In genomic region chr15:74519311-74519710, GRCh38 we compare ENCODE assay signal across 22 cellular contexts. TPM values are rescaled to one million over a fixed set of nuclear protein-coding genes. Genes with fewer than 3 reads are reported as not detected.
DNase-seq lines count a peak whose midpoint lies in the region; ATAC-seq and TF ChIP-seq lines count a peak whose summit lies in the region.
"Had no signal": no experiment of that assay in that cellular context is flagged by ENCODE, and none has a peak within 500 bp of the region (broad histone marks: within the 10 kb centered on the region; RNA-seq: fewer than 3 reads in every experiment).

No MANE protein-coding gene starts in this region.

- CTCF ChIA-PET in HCT116 (lab: Charles Lee) = no interaction called here

- H2AK5ac ChIP-seq in trophoblast cell (ENCODE audit: low read length) = no peak overlapping the region

- H3K79me1 ChIP-seq in trophoblast cell (ENCODE audit: low read length) = no peaks in the 10 kb centered on the region

- intact Hi-C loops in HCT116 (cut with micrococcal nuclease) (no loop called here), posterior cingulate gyrus (cut with DNase I) (no loop called here)

- H3K4me3 ChIP-seq in HCT116 (replicated peaks in 1 of 2; ENCODE audit: low read depth in 1 of 2, low read length in 2 of 2) (no peak overlapping the region; a peak in 1 of 4 replicates), cardiac fibroblast (replicated peaks in 1 of 2; ENCODE audit: low read depth in 2 of 2, low read length in 2 of 2) (no peak overlapping the region), trophoblast cell (ENCODE audit: low read depth, low read length) (no peak overlapping the region)
- H3K4me3 ChIP-seq: coronary artery, hepatocyte, right lobe of liver, tibial nerve had no signal

- POLR2A ChIA-PET in HCT116 (lab: Charles Lee) = no interaction called here

- DNase-seq in HCT116 (ENCODE audit: low read depth, low spot score) = no peak
- peak; percentile 25 for DNase-seq in NOMO-1 treated with dmso at 0.1 percent for 144 hours (lab: John Stamatoyannopoulos, UW; ENCODE audit: unreplicated experiment)
- DNase-seq in cardiac fibroblast (ENCODE audit: low read depth in 2 of 2) = peak; percentile 75 to 76
- DNase-seq in trophoblast cell = peak; percentile 25 to 80
- DNase-seq in posterior cingulate gyrus = no peak
- DNase-seq: activated B cell treated with CpG ODN at 0.5 μM for 24 hours; activated CD4-positive, alpha-beta memory T cell treated with anti-CD3 and anti-CD28 coated beads for 36 hours; activated naive CD8-positive, alpha-beta T cell treated with anti-CD3 and anti-CD28 coated beads, Interleukin-2, amount 10 ng/mL, durations not matched to agents 7 days and 5 days; COR-L47; Karpas-422; NCI-H2107; NCI-H510A; nephron progenitor cell; right lobe of liver; stimulated activated naive CD8-positive, alpha-beta T cell treated with anti-CD3 and anti-CD28 coated beads, Interleukin-15, amount 100 ng/mL, for 72 hours; T-helper 9 cell had no signal

- no peak for TF ChIP-seq RAD21 in HCT116 (IDR thresholded peaks at IDR 0.05; ENCODE audit: low read depth)

- RAD21 ChIA-PET in HCT116 (lab: Charles Lee; ENCODE audit: low non-redundant PET in 1 of 2, low total read pairs in 2 of 2, uncharacterized antibody in 2 of 2, unreplicated experiment in 2 of 2) = interaction anchor here in 1 of 2 experiments (0.6 to 1.0 kb wide), 2 partner anchors 11 to 81 kb away, joined by 4 to 5 read pairs; no protein-coding TSS in a partner anchor

- no peaks in the 10 kb centered on the region for H3K9me3 ChIP-seq in HCT116 (ENCODE audit: control insufficient read depth in 1 of 2, insufficient read depth in 1 of 2, low read depth in 1 of 2, low read length in 2 of 2)
- H3K9me3 ChIP-seq in trophoblast cell (ENCODE audit: insufficient read depth, low read depth, low read length) = no peaks in the 10 kb centered on the region
- H3K9me3 ChIP-seq: right lobe of liver, tibial nerve had no signal

- H2BK5ac ChIP-seq in trophoblast cell (ENCODE audit: low read depth, low read length, poor library complexity) = no peak overlapping the region

- H3K9ac ChIP-seq in HCT116 (ENCODE audit: low read length) (no peak overlapping the region), trophoblast cell (ENCODE audit: low read length) (no peak overlapping the region)

- H3K36me3 ChIP-seq in HCT116 (ENCODE audit: control insufficient read depth in 1 of 2, insufficient read depth in 2 of 2, low read length in 2 of 2) (no peaks in the 10 kb centered on the region), trophoblast cell (ENCODE audit: control insufficient read depth in 1 of 2, insufficient read depth in 2 of 2, low read length in 2 of 2) (no peaks in the 10 kb centered on the region)
- H3K36me3 ChIP-seq: right lobe of liver, tibial nerve had no signal

- H3K4me2 ChIP-seq in HCT116 (ENCODE audit: low read length) = peak overlapping the region; percentile 56
- no peak overlapping the region for H3K4me2 ChIP-seq in trophoblast cell (ENCODE audit: low read length)
- H3K4me2 ChIP-seq: hepatocyte had no signal

- H3K9me2 ChIP-seq in HCT116 (ENCODE audit: insufficient read depth) = no peaks in the 10 kb centered on the region

- no peaks in the 10 kb centered on the region for H4K20me1 ChIP-seq in HCT116 (ENCODE audit: insufficient read depth)

- TF ChIP-seq CTCF in HCT116 (IDR thresholded peaks at IDR 0.05 in 2 of 3, conservative IDR thresholded peaks at IDR 0.05 in 1 of 3; ENCODE audit: borderline replicate concordance in 1 of 3, insufficient read depth in 1 of 3, low read depth in 2 of 3, low read length in 2 of 3) (no peak), cardiac fibroblast (IDR thresholded peaks at IDR 0.05; ENCODE audit: low read depth, low read length) (no peak)

- H4K8ac ChIP-seq in trophoblast cell (ENCODE audit: low read depth, low read length) = no peak overlapping the region

- H3K4me1 ChIP-seq in HCT116 (ENCODE audit: control insufficient read depth in 1 of 2, insufficient read depth in 2 of 2, low read length in 2 of 2) (peaks cover 9 to 44% of the 10 kb centered on the region in 2 experiments), trophoblast cell (ENCODE audit: control insufficient read depth in 1 of 2, insufficient read depth in 2 of 2, low read length in 2 of 2) (peaks cover 0 to 5% of the 10 kb centered on the region in 2 experiments)
- H3K4me1 ChIP-seq: right lobe of liver, tibial nerve had no signal

- H3K18ac ChIP-seq in trophoblast cell (ENCODE audit: low read length) = no peak overlapping the region

- H3K27me3 ChIP-seq in HCT116 (ENCODE audit: insufficient read depth, low read length) (no peaks in the 10 kb centered on the region), trophoblast cell (ENCODE audit: insufficient read depth, low read length) (no peaks in the 10 kb centered on the region)
- H3K27me3 ChIP-seq: hepatocyte, right lobe of liver, tibial nerve had no signal

- H4K91ac ChIP-seq in trophoblast cell (ENCODE audit: low read depth, low read length) = no peak overlapping the region

- H2BK120ac ChIP-seq in trophoblast cell (ENCODE audit: insufficient read depth, low read length, poor library complexity) = no peak overlapping the region

- H2AFZ ChIP-seq in HCT116 (ENCODE audit: low read depth, low read length, poor library complexity, severe bottlenecking) (no peak overlapping the region), trophoblast cell (ENCODE audit: insufficient read depth, low read length, poor library complexity) (no peak overlapping the region)
- H2AFZ ChIP-seq: hepatocyte had no signal

- H3K27ac ChIP-seq in HCT116 (ENCODE audit: low read depth, low read length) (no peak overlapping the region), trophoblast cell (ENCODE audit: low read depth, low read length) (no peak overlapping the region)
- H3K27ac ChIP-seq: coronary artery, hepatocyte, right lobe of liver, RWPE1, tibial nerve had no signal

- no peak overlapping the region for H3K14ac ChIP-seq in trophoblast cell (ENCODE audit: low read length)

- no TSS peak for BruUV-seq in HCT116 (replicated peaks; lab: Mats Ljungman, UMichigan)

- no peaks in the 10 kb centered on the region for H3K79me2 ChIP-seq in HCT116 (ENCODE audit: insufficient read depth, low read length)
- H3K79me2 ChIP-seq in trophoblast cell (ENCODE audit: control insufficient read depth, insufficient read depth, low read length, poor library complexity) = no peaks in the 10 kb centered on the region
- H3K79me2 ChIP-seq: hepatocyte had no signal

- no peak overlapping the region for H2BK12ac ChIP-seq in trophoblast cell (ENCODE audit: low read length)

- WGBS in trophoblast cell (ENCODE audit: extremely low coverage, insufficient coverage, insufficient read length) = no CpG with 5 or more reads among the region's 4 CpGs

- no peak for TF ChIP-seq POLR2A in HCT116 (IDR thresholded peaks at IDR 0.05; ENCODE audit: borderline replicate concordance, extremely low read depth, insufficient read depth, insufficient read length)

- ATAC-seq in HCT116 (peak; percentile 25; the same call in 1 of the 2 replicates), GM18511 (IDR thresholded peaks at IDR 0.05; ENCODE audit: unreplicated experiment) (no peak), HG03520 (IDR thresholded peaks at IDR 0.05; ENCODE audit: unreplicated experiment) (no peak)
- ATAC-seq: right lobe of liver; stimulated activated naive CD8-positive, alpha-beta T cell treated with anti-CD3 and anti-CD28 coated beads, Interleukin-15, amount 100 ng/mL, for 72 hours had no signal

- H3K4ac ChIP-seq in trophoblast cell (ENCODE audit: low read depth, low read length) = no peak overlapping the region

- H4K12ac ChIP-seq in trophoblast cell (ENCODE audit: low read depth, low read length) = no peak overlapping the region

- H3K23ac ChIP-seq in trophoblast cell (ENCODE audit: low read length) = no peak overlapping the region

TF ChIP-seq in HCT116, 20 proteins besides CTCF, POLR2A, EP300 and RAD21 (continues in another document):
- TF ChIP-seq ELF1 (IDR thresholded peaks at IDR 0.05; ENCODE audit: borderline replicate concordance, low read depth) = no peak
- TF ChIP-seq POLR2AphosphoS5 (IDR thresholded peaks at IDR 0.05; ENCODE audit: low read depth, low read length) = no peak
- no peak for TF ChIP-seq SIN3A (IDR thresholded peaks at IDR 0.05; ENCODE audit: low read depth)
- TF ChIP-seq TCF7L2 (IDR thresholded peaks at IDR 0.05; ENCODE audit: borderline replicate concordance, extremely low read depth, insufficient read depth, insufficient read length) = no peak
- TF ChIP-seq FOSL1 (IDR thresholded peaks at IDR 0.05; ENCODE audit: low read depth) = peak; percentile 72
- TF ChIP-seq EZH2 (IDR thresholded peaks at IDR 0.05) = no peak
- TF ChIP-seq SRF (IDR thresholded peaks at IDR 0.05; ENCODE audit: low read depth) = no peak
- TF ChIP-seq YY1 (IDR thresholded peaks at IDR 0.05; ENCODE audit: extremely low read depth, insufficient replicate concordance, low read depth, low read length) = no peak
- TF ChIP-seq, protein P1, sequence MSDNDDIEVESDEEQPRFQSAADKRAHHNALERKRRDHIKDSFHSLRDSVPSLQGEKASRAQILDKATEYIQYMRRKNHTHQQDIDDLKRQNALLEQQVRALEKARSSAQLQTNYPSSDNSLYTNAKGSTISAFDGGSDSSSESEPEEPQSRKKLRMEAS (IDR thresholded peaks at IDR 0.05) = no peak
- TF ChIP-seq ZFX (IDR thresholded peaks at IDR 0.05) = no peak

RNA-seq across cellular contexts. Expression of gene ARID3B, which starts 21.7 kb away (rescaled TPM):
- 8.1 TPM for total RNA-seq in HCT116 (2021; ENCODE audit: unreplicated experiment)
- 7.9 and 10.1 TPM in 2 replicates for polyA plus RNA-seq in HCT116 (2012)
- 92.5 and 95.1 TPM in 2 replicates for polyA plus RNA-seq in trophoblast cell (2013)

RNA-seq across cellular contexts. Expression of gene UBL7, which starts 58.4 kb away (rescaled TPM):
- total RNA-seq in HCT116 (2021; ENCODE audit: unreplicated experiment) = 65.3 TPM
- 49.5 and 70.5 TPM in 2 replicates for polyA plus RNA-seq in HCT116 (2012)
- polyA plus RNA-seq in trophoblast cell (2013) = 34.6 and 35.4 TPM in 2 replicates

Comparison
In these comparisons a context has a peak if more than half of its experiments do, and no peak if none do; other contexts are left out.
1. DNase-seq: peak in NOMO-1 treated with dmso at 0.1 percent for 144 hours (single experiment), cardiac fibroblast (2 of 2) and trophoblast cell (2 of 2); none in HCT116 (single experiment) and posterior cingulate gyrus (0 of 10).